Comparison of ENCODE assay signal across 18 cellular contexts in genomic region chr13:51035469-51035868, GRCh38.
DNase-seq lines count a peak whose midpoint lies in the region; ATAC-seq and TF ChIP-seq lines count a peak whose summit lies in the region.
"Had no signal": no experiment of that assay in that cellular context is flagged by ENCODE, and none has a peak within 500 bp of the region (broad histone marks: within the 10 kb centered on the region; RNA-seq: fewer than 3 reads in every experiment).

No MANE protein-coding gene starts in this region.

- H3K36me3 ChIP-seq in DND-41 (ENCODE audit: insufficient read depth, low read length) (no peaks in the 10 kb centered on the region), colonic mucosa (no peaks in the 10 kb centered on the region)
- H3K36me3 ChIP-seq: BE2C, SJSA1 had no signal

- ATAC-seq in DND-41 (ENCODE audit: insufficient read depth, low read depth) = no peak
- ATAC-seq: GM23338, Right ventricle myocardium inferior had no signal

- no peaks in the 10 kb centered on the region for H4K20me1 ChIP-seq in DND-41 (ENCODE audit: insufficient read depth, low read length)

- H3K27me3 ChIP-seq in DND-41 (ENCODE audit: insufficient read depth, low read length, poor library complexity) (no peaks in the 10 kb centered on the region), colonic mucosa (no peaks in the 10 kb centered on the region)
- H3K27me3 ChIP-seq: BE2C, SJSA1 had no signal

- H3K4me3 ChIP-seq in DND-41 (ENCODE audit: low read depth in 1 of 2, low read length in 2 of 2) = no peak overlapping the region
- no peak overlapping the region for H3K4me3 ChIP-seq in colonic mucosa
- H3K4me3 ChIP-seq: GM23338, SJSA1 had no signal

- no peaks in the 10 kb centered on the region for H3K79me2 ChIP-seq in DND-41 (ENCODE audit: insufficient read depth, low read length)

- peak overlapping the region; percentile 3; the same call in 1 of the 2 replicates for H3K4me2 ChIP-seq in DND-41 (ENCODE audit: insufficient read depth, low read length)
- H3K4me2 ChIP-seq: GM23338 had no signal

- H3K9ac ChIP-seq in DND-41 (ENCODE audit: low read depth, low read length) (no peak overlapping the region), colonic mucosa (ENCODE audit: low read depth in 2 of 2, low read length in 2 of 2) (no peak overlapping the region)

- intact Hi-C loops in colonic mucosa (cut with DNase I) = no loop called here

- H3K9me3 ChIP-seq in DND-41 (ENCODE audit: insufficient read depth, low read length, severe bottlenecking) = no peaks in the 10 kb centered on the region
- no peaks in the 10 kb centered on the region for H3K9me3 ChIP-seq in colonic mucosa
- H3K9me3 ChIP-seq: BE2C, SJSA1 had no signal

- TF ChIP-seq CTCF in DND-41 (IDR thresholded peaks at IDR 0.05; ENCODE audit: borderline replicate concordance, extremely low read depth, low read length, poor library complexity, severe bottlenecking) (no peak), colonic mucosa (IDR thresholded peaks at IDR 0.05) (no peak)

- H3K27ac ChIP-seq in DND-41 (ENCODE audit: low read length) (peak overlapping the region; percentile 54), colonic mucosa (no peak overlapping the region)
- H3K27ac ChIP-seq: SJSA1 had no signal

- H3K4me1 ChIP-seq in DND-41 (ENCODE audit: insufficient read depth, low read length) = peaks cover 32% of the 10 kb centered on the region
- no peaks in the 10 kb centered on the region for H3K4me1 ChIP-seq in colonic mucosa
- H3K4me1 ChIP-seq: BE2C, SJSA1 had no signal

- DNase-seq in NCI-H146 (lab: John Stamatoyannopoulos, UW) (peak; percentile 44), NCI-H146 treated with DMSO at 0.1 percent for 48 hours (lab: John Stamatoyannopoulos, UW; ENCODE audit: unreplicated experiment) (no peak), DND-41 (no peak), colonic mucosa (peak; percentile 3), stromal cell of bone marrow (ENCODE audit: low read depth) (peak; percentile 66), hypothalamus (lab: John Stamatoyannopoulos, UW) (no peak), NCI-H82 (lab: John Stamatoyannopoulos, UW) (no peak)
- DNase-seq: 8988T, ACHN, BE2C, Calu3, H9, KBM-7, MV-4-11, NCI-H1436 treated with DMSO at 0.1 percent for 48 hours had no signal

- H2AFZ ChIP-seq in DND-41 (ENCODE audit: low read depth, low read length) = no peak overlapping the region

Comparison
In these comparisons a context has a peak if more than half of its experiments do, and no peak if none do; other contexts are left out.
1. DNase-seq: peak in NCI-H146 (single experiment), colonic mucosa (single experiment) and stromal cell of bone marrow (single experiment); none in NCI-H146 treated with DMSO at 0.1 percent for 48 hours (single experiment), DND-41 (single experiment), hypothalamus (0 of 51) and NCI-H82 (single experiment).